1 cellular context compared by ENCODE assay signal in genomic region chr7:31061185-31061584, GRCh38.
TF ChIP-seq lines count a peak whose summit lies in the region.

No MANE protein-coding gene starts in this region.

TF ChIP-seq in SK-N-SH, 30 proteins besides CTCF, POLR2A, EP300 and RAD21 (continued from another document):
- no peak for TF ChIP-seq REST (IDR thresholded peaks at IDR 0.05; ENCODE audit: low read depth, low read length)
- TF ChIP-seq TCF12 (IDR thresholded peaks at IDR 0.05), result no peak
- TF ChIP-seq FOXM1 (IDR thresholded peaks at IDR 0.05; ENCODE audit: low read depth), result no peak
- TF ChIP-seq NFIC (IDR thresholded peaks at IDR 0.05; ENCODE audit: borderline replicate concordance), result no peak
- TF ChIP-seq, protein P1, sequence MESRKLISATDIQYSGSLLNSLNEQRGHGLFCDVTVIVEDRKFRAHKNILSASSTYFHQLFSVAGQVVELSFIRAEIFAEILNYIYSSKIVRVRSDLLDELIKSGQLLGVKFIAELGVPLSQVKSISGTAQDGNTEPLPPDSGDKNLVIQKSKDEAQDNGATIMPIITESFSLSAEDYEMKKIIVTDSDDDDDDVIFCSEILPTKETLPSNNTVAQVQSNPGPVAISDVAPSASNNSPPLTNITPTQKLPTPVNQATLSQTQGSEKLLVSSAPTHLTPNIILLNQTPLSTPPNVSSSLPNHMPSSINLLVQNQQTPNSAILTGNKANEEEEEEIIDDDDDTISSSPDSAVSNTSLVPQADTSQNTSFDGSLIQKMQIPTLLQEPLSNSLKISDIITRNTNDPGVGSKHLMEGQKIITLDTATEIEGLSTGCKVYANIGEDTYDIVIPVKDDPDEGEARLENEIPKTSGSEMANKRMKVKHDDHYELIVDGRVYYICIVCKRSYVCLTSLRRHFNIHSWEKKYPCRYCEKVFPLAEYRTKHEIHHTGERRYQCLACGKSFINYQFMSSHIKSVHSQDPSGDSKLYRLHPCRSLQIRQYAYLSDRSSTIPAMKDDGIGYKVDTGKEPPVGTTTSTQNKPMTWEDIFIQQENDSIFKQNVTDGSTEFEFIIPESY (IDR thresholded peaks at IDR 0.05; ENCODE audit: borderline replicate concordance, low read depth), result no peak
- TF ChIP-seq GATA2 (CRISPR knock-in tag; IDR thresholded peaks at IDR 0.05), result no peak
TF ChIP-seq in SK-N-SH: peak in this region for 0.
